In the genomic region with DNA sequence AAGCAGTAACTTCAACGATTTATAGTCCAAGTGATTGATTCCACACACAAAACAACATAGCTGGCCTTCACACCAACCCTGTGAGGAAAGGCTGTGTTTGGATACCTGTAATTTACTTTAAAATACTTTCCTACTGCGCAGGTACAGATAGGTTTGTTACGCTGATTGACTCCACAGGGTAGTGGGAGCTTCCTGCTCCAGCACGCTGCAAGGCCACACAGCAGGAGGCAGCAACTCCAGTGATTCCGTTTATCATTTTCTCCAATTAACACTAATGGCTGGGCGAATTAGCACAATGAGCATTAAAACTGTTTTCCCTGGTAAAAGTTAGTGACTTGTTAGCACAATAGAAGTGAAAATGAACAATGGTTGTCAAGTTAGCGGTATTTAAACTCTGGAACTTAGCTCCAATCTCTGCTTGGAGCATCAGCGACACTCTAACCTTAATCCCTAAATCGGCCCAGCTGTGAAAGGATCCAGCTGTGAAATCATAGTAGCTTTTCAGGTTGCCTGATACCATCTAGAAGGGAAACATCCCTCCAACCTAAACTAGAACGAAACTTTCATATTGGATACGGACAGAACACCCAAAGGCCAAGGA, we compare ENCODE assay signal across 8 cellular contexts. TPM values are rescaled to one million over a fixed set of nuclear protein-coding genes. Genes with fewer than 3 reads are reported as not detected.
DNase-seq lines count a peak whose midpoint lies in the region; ATAC-seq, FAIRE-seq and TF ChIP-seq lines count a peak whose summit lies in the region.

No MANE protein-coding gene starts in this region.

- in situ Hi-C loops in HAP-1 (cut with MboI; ENCODE audit: low sequenced_read_pairs) = loop anchor here (10.0 kb wide), 1 partner anchor 152 kb away; no protein-coding TSS in a partner anchor

- H3K9me3 ChIP-seq in A549 (no peaks in the 10 kb centered on the region), HAP-1 (no peaks in the 10 kb centered on the region), adipocyte (ENCODE audit: control insufficient read depth, low read length) (no peaks in the 10 kb centered on the region), left lung (no peaks in the 10 kb centered on the region), upper lobe of left lung (no peaks in the 10 kb centered on the region)

- 50% methylated on average over 11 of the region's 11 CpGs for WGBS in A549 (ENCODE audit: missing lambda C conversion rate)
- 37 to 43% methylated on average over 10 to 11 of the region's 11 CpGs for WGBS in upper lobe of left lung, 2 donors

- intact Hi-C loops in left lung (cut with DNase I) = no loop called here

- ATAC-seq in A549 = no peak
- no peak for ATAC-seq in left lung
- no peak for ATAC-seq in upper lobe of left lung (ENCODE audit: low FRiP score in 2 of 2)
- ATAC-seq in GM18502 (IDR thresholded peaks at IDR 0.05; ENCODE audit: poor library complexity, unreplicated experiment) = no peak

- POLR2A ChIA-PET in A549 (lab: Yijun Ruan, JAX) = interaction anchor here (1.0 to 2.4 kb wide), 3 partner anchors 21 to 115 kb away, joined by 3 to 13 read pairs (median 7); a partner anchor contains a TSS

- H3K4me3 ChIP-seq in A549 (peak overlapping the region; percentile 75), HAP-1 (peak overlapping the region; percentile 92), adipocyte (ENCODE audit: low read length) (peak overlapping the region; percentile 93), left lung (peak overlapping the region; percentile 69 to 92), upper lobe of left lung (peak overlapping the region; percentile 57 to 84 (median 70))

- FAIRE-seq in A549 (lab: Jason Lieb, UNC) = no peak

- CTCF ChIA-PET in A549 (lab: Yijun Ruan, JAX) = interaction anchor here (0.7 to 2.0 kb wide), 5 partner anchors 19 to 1237 kb away, joined by 3 to 7 read pairs (median 3); no protein-coding TSS in a partner anchor

- TF ChIP-seq EP300 in A549 (IDR thresholded peaks at IDR 0.05) (no peak), upper lobe of left lung (IDR thresholded peaks at IDR 0.05) (no peak)

- TF ChIP-seq POLR2A in A549 (IDR thresholded peaks at IDR 0.05; ENCODE audit: low read length) = no peak
- no peak for TF ChIP-seq POLR2A in upper lobe of left lung (IDR thresholded peaks at IDR 0.05)

- H3K4me2 ChIP-seq in A549 = peak overlapping the region; percentile 88

- no peak for DNase-seq in A549 (ENCODE audit: low read depth in 1 of 2, low spot score in 1 of 2)
- DNase-seq in HAP-1 (ENCODE audit: low spot score in 2 of 2) = peak in 1 of 2 experiments; percentile 17
- DNase-seq in adipocyte (ENCODE audit: low read depth) = peak; percentile 43
- no peak for DNase-seq in left lung
- DNase-seq in upper lobe of left lung = no peak
- no peak for DNase-seq in NCI-H1105 treated with DMSO at 0.1 percent for 48 hours (lab: John Stamatoyannopoulos, UW)
- no peak for DNase-seq in activated CD4-positive, alpha-beta T cell treated with anti-CD3 and anti-CD28 coated beads, Interleukin-2, amount 50 U/mL, for 4 hours

- no peak for TF ChIP-seq CTCF in A549 (IDR thresholded peaks at IDR 0.05)
- no peak for TF ChIP-seq CTCF in left lung (IDR thresholded peaks at IDR 0.05)
- no peak for TF ChIP-seq CTCF in upper lobe of left lung (IDR thresholded peaks at IDR 0.05)

- H3K27ac ChIP-seq in A549 (peak overlapping the region; percentile 84 to 92), left lung (peak overlapping the region; percentile 75 to 95), upper lobe of left lung (peak overlapping the region; percentile 90 to 92 (median 90))

- no peak for TF ChIP-seq RAD21 in A549 (conservative IDR thresholded peaks at IDR 0.05 in 1 of 2, IDR thresholded peaks at IDR 0.05 in 1 of 2)

- H3K36me3 ChIP-seq in HAP-1 (replicated peaks) (peaks cover 16% of the 10 kb centered on the region), adipocyte (ENCODE audit: control insufficient read depth, insufficient read depth, low read length, severe bottlenecking) (peaks cover 9% of the 10 kb centered on the region), left lung (peaks cover 0 to 7% of the 10 kb centered on the region in 2 donors), upper lobe of left lung (peaks cover 0 to 10% (median under 1%) of the 10 kb centered on the region in 4 donors)

- H3K4me1 ChIP-seq in A549 (peaks cover 16% of the 10 kb centered on the region), HAP-1 (peaks cover 15% of the 10 kb centered on the region), adipocyte (ENCODE audit: control insufficient read depth, insufficient read depth, low read length) (peaks cover 13% of the 10 kb centered on the region), left lung (peaks cover 8 to 47% of the 10 kb centered on the region in 2 donors), upper lobe of left lung (peaks cover 21 to 35% (median 30%) of the 10 kb centered on the region in 4 donors)

- H3K27me3 ChIP-seq in HAP-1 (ENCODE audit: low read depth) (no peaks in the 10 kb centered on the region), adipocyte (replicated peaks; ENCODE audit: control insufficient read depth, insufficient read depth, low read length) (no peaks in the 10 kb centered on the region), left lung (no peaks in the 10 kb centered on the region), upper lobe of left lung (no peaks in the 10 kb centered on the region)

- H3K9ac ChIP-seq in adipocyte (ENCODE audit: low read length) = peak overlapping the region; percentile 89

TF ChIP-seq in A549, 52 proteins besides CTCF, POLR2A, EP300 and RAD21:
- no peak for TF ChIP-seq RCOR1 (IDR thresholded peaks at IDR 0.05; ENCODE audit: low read depth, low read length)
- TF ChIP-seq POLR2AphosphoS2 (conservative IDR thresholded peaks at IDR 0.05; ENCODE audit: low read length) = no peak
- TF ChIP-seq, protein P1, sequence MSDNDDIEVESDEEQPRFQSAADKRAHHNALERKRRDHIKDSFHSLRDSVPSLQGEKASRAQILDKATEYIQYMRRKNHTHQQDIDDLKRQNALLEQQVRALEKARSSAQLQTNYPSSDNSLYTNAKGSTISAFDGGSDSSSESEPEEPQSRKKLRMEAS (IDR thresholded peaks at IDR 0.05) = no peak
- no peak for TF ChIP-seq JUNB (IDR thresholded peaks at IDR 0.05)
- TF ChIP-seq FOSB (CRISPR knock-in tag; IDR thresholded peaks at IDR 0.05) = no peak
- TF ChIP-seq, protein P2, sequence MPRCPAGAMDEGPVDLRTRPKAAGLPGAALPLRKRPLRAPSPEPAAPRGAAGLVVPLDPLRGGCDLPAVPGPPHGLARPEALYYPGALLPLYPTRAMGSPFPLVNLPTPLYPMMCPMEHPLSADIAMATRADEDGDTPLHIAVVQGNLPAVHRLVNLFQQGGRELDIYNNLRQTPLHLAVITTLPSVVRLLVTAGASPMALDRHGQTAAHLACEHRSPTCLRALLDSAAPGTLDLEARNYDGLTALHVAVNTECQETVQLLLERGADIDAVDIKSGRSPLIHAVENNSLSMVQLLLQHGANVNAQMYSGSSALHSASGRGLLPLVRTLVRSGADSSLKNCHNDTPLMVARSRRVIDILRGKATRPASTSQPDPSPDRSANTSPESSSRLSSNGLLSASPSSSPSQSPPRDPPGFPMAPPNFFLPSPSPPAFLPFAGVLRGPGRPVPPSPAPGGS (IDR thresholded peaks at IDR 0.05) = no peak
- TF ChIP-seq MYC (IDR thresholded peaks at IDR 0.05; ENCODE audit: borderline replicate concordance, low read length) = no peak
- TF ChIP-seq JUN (IDR thresholded peaks at IDR 0.05) = no peak
- TF ChIP-seq ZNF302 (CRISPR knock-in tag; IDR thresholded peaks at IDR 0.05) = no peak
- TF ChIP-seq FOXS1 (CRISPR knock-in tag; IDR thresholded peaks at IDR 0.05) = no peak
- TF ChIP-seq CHD4 (IDR thresholded peaks at IDR 0.05; ENCODE audit: borderline replicate concordance) = no peak
TF ChIP-seq in A549: peak in this region for 0.

RNA-seq across cellular contexts. Expression of a gene that starts 0.9 kb away (rescaled TPM):
- polyA plus RNA-seq in A549 (2011; rRNA removed) (8.3 and 8.6 TPM in 2 replicates), A549 (2017; fragmentation: RNase III; extraction: RNeasy Plus Mini Kit Qiagen cat#74134 plus additional on column Dnase treatment) (4.6 to 5.9 TPM (median 5.0 TPM) in 3 replicates)
- 2.0 and 2.8 TPM in 2 replicates for polyA plus RNA-seq in A549 (2012; cell fraction: cytosol; rRNA removed)
- 1.4 and 1.5 TPM in 2 replicates for polyA plus RNA-seq in A549 (2012; cell fraction: nucleus; rRNA removed)
- 7.1 and 7.9 TPM in 2 replicates for polyA minus RNA-seq in A549 (2011; rRNA and poly(A)+ RNA removed)
- total RNA-seq in left lung (10 to 100 TPM in 1 of 2 donors, 1 to 10 TPM in 1; 8.3 to 11.0 TPM), upper lobe of left lung (10 to 100 TPM in 5 of 6 donors, 1 to 10 TPM in 1; 8.8 to 19.9 (median 10.9) TPM)

RNA-seq across cellular contexts. Expression of a gene that starts 6.2 kb away (rescaled TPM):
- polyA plus RNA-seq in A549 (2011; rRNA removed) (0.79 and 1.1 TPM in 2 replicates), A549 (2017; fragmentation: RNase III; extraction: RNeasy Plus Mini Kit Qiagen cat#74134 plus additional on column Dnase treatment) (0.41 to 1.9 TPM (median 0.66 TPM) in 3 replicates)
- polyA plus RNA-seq in A549 (2012; cell fraction: cytosol; rRNA removed) = 0.19 TPM in 1 of 2 replicates, not detected in the other
- 0.22 TPM in 1 of 2 replicates, not detected in the other for polyA plus RNA-seq in A549 (2012; cell fraction: nucleus; rRNA removed)
- polyA minus RNA-seq in A549 (2011; rRNA and poly(A)+ RNA removed) = not detected in 2 replicates
- total RNA-seq in left lung (not detected), upper lobe of left lung (1 to 10 TPM in 1 of 6 donors, under 1 TPM in 1, not detected in 4; 0.44 to 2.0 TPM)
